Comparison of ENCODE assay signal across 13 cellular contexts in the genomic region with DNA sequence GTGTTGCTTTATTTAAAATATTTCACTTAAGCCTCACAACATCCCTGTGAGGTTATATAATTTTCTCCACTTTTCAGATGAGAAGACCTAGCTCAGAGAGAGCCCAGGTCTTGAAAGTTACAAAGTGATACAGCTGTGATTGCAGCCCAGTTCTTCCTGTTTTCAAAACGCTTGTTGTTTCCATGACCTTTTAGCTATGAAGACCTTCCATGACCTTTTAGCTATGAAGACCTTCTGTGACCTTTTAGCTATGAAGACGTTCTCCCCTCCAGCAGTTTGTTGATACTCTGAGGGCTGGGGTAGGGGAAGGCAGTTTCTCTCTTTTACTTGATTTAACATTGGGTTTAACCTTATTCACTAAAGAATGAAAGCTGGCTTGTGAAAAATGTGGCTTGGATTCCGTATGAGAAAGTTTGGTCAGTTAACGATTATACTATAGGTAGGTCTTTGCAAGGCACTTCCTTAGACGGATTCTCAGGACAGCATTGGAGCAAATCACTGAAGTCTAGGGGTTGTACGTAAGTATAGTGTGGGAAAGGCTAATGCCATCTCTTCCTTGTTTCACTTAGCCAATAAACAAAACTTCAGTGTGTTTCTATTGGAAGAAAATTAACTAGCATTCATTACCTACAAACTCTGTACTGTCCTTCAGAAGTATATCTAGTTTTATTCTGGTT. TPM values are rescaled to one million over a fixed set of nuclear protein-coding genes. Genes with fewer than 3 reads are reported as not detected.
DNase-seq lines count a peak whose midpoint lies in the region; ATAC-seq lines count a peak whose summit lies in the region.
"Had no signal": no experiment of that assay in that cellular context is flagged by ENCODE, and none has a peak within 500 bp of the region (broad histone marks: within the 10 kb centered on the region; RNA-seq: fewer than 3 reads in every experiment).

No MANE protein-coding gene starts in this region.

- ATAC-seq in GM18907 (IDR thresholded peaks at IDR 0.05; ENCODE audit: unreplicated experiment) = peak; percentile 48
- ATAC-seq in GM19395 (IDR thresholded peaks at IDR 0.05; ENCODE audit: unreplicated experiment) = peak; percentile 47
- no peak for ATAC-seq in T-cell (replicated peaks in 1 of 4)
- no peak for ATAC-seq in naive B cell (ENCODE audit: low read depth in 2 of 2)
- no peak for ATAC-seq in HG02588 (IDR thresholded peaks at IDR 0.05; ENCODE audit: unreplicated experiment)
- ATAC-seq in GM21723 (IDR thresholded peaks at IDR 0.05; ENCODE audit: unreplicated experiment) = no peak

- DNase-seq in T-cell (no peak), naive B cell (no peak), NK-92 (lab: John Stamatoyannopoulos, UW; ENCODE audit: unreplicated experiment) (no peak)
- DNase-seq: DMS 273 treated with DMSO at 0.1 percent for 48 hours, IMR-90, NCI-H1436, NCI-H2081, NCI-H524, SJCRH30 had no signal

- no peaks in the 10 kb centered on the region for H3K27me3 Mint-ChIP-seq in T-cell
- no peaks in the 10 kb centered on the region for H3K27me3 Mint-ChIP-seq in naive B cell

- POLR2A ChIA-PET in T-cell (lab: Charles Lee) = no interaction called here

- CTCF ChIA-PET in T-cell (lab: Charles Lee) = no interaction called here

- H3K4me3 Mint-ChIP-seq in T-cell (no peak overlapping the region), naive B cell (peak overlapping the region in 2 of 8 donors; percentile 35 to 76)

- H3K9me3 Mint-ChIP-seq in T-cell = no peaks in the 10 kb centered on the region
- peaks cover 0 to 3% (median 0%) of the 10 kb centered on the region in 7 donors for H3K9me3 Mint-ChIP-seq in naive B cell

- H3K27ac Mint-ChIP-seq in T-cell (peak overlapping the region; percentile 16 to 48), naive B cell (peak overlapping the region in 5 of 6 donors; percentile 5 to 82 (median 36))

- H3K36me3 Mint-ChIP-seq in T-cell (peaks cover 30% of the 10 kb centered on the region), naive B cell (peaks cover 0 to 10% of the 10 kb centered on the region in 2 donors)

- H3K4me1 Mint-ChIP-seq in T-cell = peaks cover 48 to 55% (median 50%) of the 10 kb centered on the region in 3 donors
- peaks cover 24 to 48% (median 42%) of the 10 kb centered on the region in 3 donors for H3K4me1 Mint-ChIP-seq in naive B cell

RNA-seq across cellular contexts. Expression of a gene that starts 20.7 kb away (rescaled TPM):
- 10 to 100 TPM; 40.6 to 67.5 (median 48.8) TPM for total RNA-seq in T-cell
- polyA plus RNA-seq in naive B cell (ENCODE audit: low read depth in 6 of 6) = 10 to 100 TPM; 47.0 to 67.9 (median 56.1) TPM

RNA-seq across cellular contexts. Expression of a gene that starts 21.0 kb away (rescaled TPM):
- 10 to 100 TPM; 17.6 to 33.9 (median 22.6) TPM for total RNA-seq in T-cell
- polyA plus RNA-seq in naive B cell (ENCODE audit: low read depth in 6 of 6) = 10 to 100 TPM; 18.6 to 39.0 (median 28.5) TPM

Comparison
In these comparisons a context has a peak if more than half of its experiments do, and no peak if none do; other contexts are left out.
1. ATAC-seq: peak in GM18907 (single experiment) and GM19395 (single experiment); none in T-cell (0 of 4), naive B cell (0 of 2), HG02588 (single experiment) and GM21723 (single experiment).